Comparison of ENCODE assay signal across 8 cellular contexts in the genomic region with DNA sequence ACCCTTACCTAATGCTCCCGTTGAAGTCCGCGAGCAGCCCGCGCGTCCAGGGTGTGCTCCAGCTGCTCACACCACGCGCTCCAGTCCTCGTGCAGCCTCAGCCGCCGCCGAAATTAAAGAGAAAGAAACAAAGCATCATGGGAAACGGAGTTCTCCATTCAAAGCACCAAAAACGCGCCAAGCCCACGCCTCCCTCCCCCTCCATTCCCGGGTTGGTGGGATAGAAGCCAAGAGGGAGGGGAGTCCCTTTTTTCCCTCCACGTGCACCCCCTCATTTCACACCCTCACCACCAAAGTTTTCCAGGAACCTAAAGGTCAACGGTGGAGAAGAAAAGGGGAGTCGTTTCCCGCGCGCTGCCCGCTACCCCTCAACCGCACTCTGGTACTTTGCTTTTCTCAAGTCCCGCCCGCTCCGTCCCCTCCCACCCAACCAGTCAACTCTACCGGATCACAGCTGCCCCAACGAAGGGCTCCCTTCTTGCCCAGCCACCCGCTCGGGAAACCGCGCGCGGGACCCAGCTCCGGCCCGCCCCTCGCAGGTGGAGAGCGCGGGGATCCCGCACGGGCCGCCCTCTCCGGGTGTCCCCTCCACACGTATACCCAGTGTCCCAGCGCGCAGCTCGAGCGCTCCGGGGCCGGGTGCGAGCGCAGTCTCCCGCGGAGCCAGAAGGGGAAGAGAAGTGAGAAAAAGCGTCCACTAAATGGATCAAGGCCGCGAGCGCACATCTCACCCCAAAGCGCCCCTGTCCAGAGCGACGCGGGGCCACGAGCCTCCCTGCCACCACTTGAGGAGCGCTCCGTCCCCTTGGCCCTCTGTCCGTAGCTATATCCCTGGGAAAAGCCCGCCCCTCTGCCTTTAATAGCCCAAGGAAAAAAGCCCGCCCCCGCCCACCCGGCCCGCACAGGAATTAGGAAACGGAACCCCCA.
A peak's percentile ranks its signal among the peaks of the same experiment; 100 is the strongest.
DNase-seq lines count a peak whose midpoint lies in the region; ATAC-seq lines count a peak whose summit lies in the region.

No MANE protein-coding gene starts in this region.

- peak; percentile 47 for ATAC-seq in GM21381 (IDR thresholded peaks at IDR 0.05; ENCODE audit: unreplicated experiment)
- ATAC-seq in HG03095 (IDR thresholded peaks at IDR 0.05; ENCODE audit: unreplicated experiment), result no peak

- H3K27me3 ChIP-seq in iPS-15b (ENCODE audit: control insufficient read depth, insufficient read depth, low read length), result no peaks in the 10 kb centered on the region

- DNase-seq in AG20443 (ENCODE audit: low spot score), result peak; percentile 6
- DNase-seq in NCI-H510A (lab: John Stamatoyannopoulos, UW), result peak; percentile 46
- DNase-seq in amygdala (lab: John Stamatoyannopoulos, UW), result peak in 32 of 56 donors; percentile 0 to 44 (median 10)
- no peak for DNase-seq in skeletal muscle cell (ENCODE audit: low read depth)
- DNase-seq in cerebellar nuclear complex (lab: John Stamatoyannopoulos, UW), result no peak

- peaks cover 15% of the 10 kb centered on the region for H3K4me1 ChIP-seq in iPS-15b (ENCODE audit: control insufficient read depth, insufficient read depth, low read length)

- peaks cover 4% of the 10 kb centered on the region for H3K36me3 ChIP-seq in iPS-15b (ENCODE audit: control insufficient read depth, insufficient read depth, low read length)

- H3K4me3 ChIP-seq in iPS-15b (ENCODE audit: low read depth, low read length) (peak overlapping the region; percentile 92), skeletal muscle cell (ENCODE audit: low read depth, low read length) (peak overlapping the region; percentile 45)

- H3K9me3 ChIP-seq in iPS-15b (ENCODE audit: control insufficient read depth, insufficient read depth, low read length), result no peaks in the 10 kb centered on the region

- peak overlapping the region; percentile 1 for H3K9ac ChIP-seq in iPS-15b (ENCODE audit: low read depth, low read length)

Comparison
In these comparisons a context has a peak if more than half of its experiments do, and no peak if none do; other contexts are left out.
1. DNase-seq: peak in AG20443 (single experiment), NCI-H510A (single experiment) and amygdala (32 of 56); none in skeletal muscle cell (single experiment) and cerebellar nuclear complex (0 of 2).